In genomic region chr6:167151648-167152047, GRCh38 we compare ENCODE assay signal across 27 cellular contexts. TPM values are rescaled to one million over a fixed set of nuclear protein-coding genes. Genes with fewer than 3 reads are reported as not detected.
DNase-seq lines count a peak whose midpoint lies in the region; ATAC-seq and TF ChIP-seq lines count a peak whose summit lies in the region.
"Had no signal": no experiment of that assay in that cellular context is flagged by ENCODE, and none has a peak within 500 bp of the region (broad histone marks: within the 10 kb centered on the region; RNA-seq: fewer than 3 reads in every experiment).

No MANE protein-coding gene starts in this region.

- H3K4me3 Mint-ChIP-seq in T-cell (no peak overlapping the region), naive B cell (peak overlapping the region in 5 of 8 donors; percentile 1 to 89 (median 29))
- H3K4me3 Mint-ChIP-seq: activated CD4-positive, alpha-beta T cell treated with anti-CD3 and anti-CD28 coated beads for 36 hours; activated naive CD4-positive, alpha-beta T cell treated with anti-CD3 and anti-CD28 coated beads for 36 hours had no signal

- DNase-seq in GM12865 (ENCODE audit: low read depth) (peak; percentile 52), T-cell (no peak), naive B cell (no peak), posterior vena cava (ENCODE audit: low spot score) (no peak), COLO829 (ENCODE audit: low spot score) (no peak), cerebellar nuclear complex (lab: John Stamatoyannopoulos, UW) (no peak)
- DNase-seq: activated naive CD4-positive, alpha-beta T cell treated with anti-CD3 and anti-CD28 coated beads for 36 hours; amygdala; Caco-2; cortex of kidney; left cardiac atrium; NCI-H1105; NCI-H2081 treated with DMSO at 0.1 percent for 48 hours; NCI-H524 treated with DMSO at 0.1 percent for 48 hours; ovary; right cardiac atrium; stimulated activated CD4-positive, alpha-beta T cell treated with anti-CD3 and anti-CD28 coated beads, Interleukin-12 subunit alpha, Interleukin-12 subunit beta, amount 100 ng/mL, for 4 hours; stimulated activated CD4-positive, alpha-beta T cell treated with anti-CD3 and anti-CD28 coated beads, Interleukin-4, amount 100 ng/mL, for 4 hours; stomach; SW 1271 had no signal

- TF ChIP-seq CTCF in GM12865 (IDR thresholded peaks at IDR 0.05; ENCODE audit: insufficient read depth, low read depth, low read length, missing control alignments), result no peak

- H3K27me3 Mint-ChIP-seq in T-cell (peaks cover 2 to 6% of the 10 kb centered on the region in 2 donors), naive B cell (no peaks in the 10 kb centered on the region)

- POLR2A ChIA-PET in T-cell (lab: Charles Lee), result no interaction called here

- no peak overlapping the region for H3K4me3 ChIP-seq in GM12865 (ENCODE audit: low read depth, low read length)
- H3K4me3 ChIP-seq: ovary, stomach, tibial nerve had no signal

- H3K9me3 Mint-ChIP-seq in T-cell (no peaks in the 10 kb centered on the region), naive B cell (no peaks in the 10 kb centered on the region)
- H3K9me3 Mint-ChIP-seq: activated naive CD4-positive, alpha-beta T cell treated with anti-CD3 and anti-CD28 coated beads for 36 hours had no signal

- ATAC-seq in GM21723 (IDR thresholded peaks at IDR 0.05; ENCODE audit: unreplicated experiment) (peak; percentile 16), T-cell (replicated peaks in 1 of 4) (no peak), naive B cell (ENCODE audit: low read depth in 2 of 2) (peak; percentile 21 to 24)
- ATAC-seq: left cardiac atrium, right cardiac atrium, Right ventricle myocardium inferior had no signal

- H3K36me3 Mint-ChIP-seq in T-cell, result no peaks in the 10 kb centered on the region
- H3K36me3 Mint-ChIP-seq in naive B cell, result no peaks in the 10 kb centered on the region

- intact Hi-C loops in posterior vena cava (cut with DNase I), result no loop called here

- CTCF ChIA-PET in T-cell (lab: Charles Lee), result no interaction called here

- H3K4me1 Mint-ChIP-seq in T-cell (peaks cover 0 to 27% (median 12%) of the 10 kb centered on the region in 3 donors), naive B cell (peaks cover 15 to 45% (median 17%) of the 10 kb centered on the region in 3 donors)

- peak overlapping the region; percentile 41 to 71 for H3K27ac Mint-ChIP-seq in T-cell
- H3K27ac Mint-ChIP-seq in naive B cell, result peak overlapping the region in 5 of 6 donors; percentile 8 to 92 (median 76)
- H3K27ac Mint-ChIP-seq: activated CD4-positive, alpha-beta T cell treated with anti-CD3 and anti-CD28 coated beads for 36 hours; activated naive CD4-positive, alpha-beta T cell treated with anti-CD3 and anti-CD28 coated beads for 36 hours had no signal

RNA-seq across cellular contexts. Expression of gene GPR31, which starts 6.1 kb away (rescaled TPM):
- total RNA-seq in T-cell (not detected), posterior vena cava (not detected)
- polyA plus RNA-seq in naive B cell (ENCODE audit: low read depth in 6 of 6), result not detected
- total RNA-seq: activated CD4-positive, alpha-beta T cell treated with anti-CD3 and anti-CD28 coated beads for 36 hours; activated CD8-positive, alpha-beta memory T cell treated with anti-CD3 and anti-CD28 coated beads for 36 hours; activated naive CD4-positive, alpha-beta T cell treated with anti-CD3 and anti-CD28 coated beads for 36 hours; bronchial epithelial cell; Caco-2; fibroblast of lung; left cardiac atrium; right cardiac atrium; Right ventricle myocardium inferior; tibial nerve had no signal
- polyA plus RNA-seq: fibroblast of lung, ovary, right cardiac atrium, stomach had no signal

RNA-seq across cellular contexts. Expression of gene CCR6, which starts 28.8 kb away (rescaled TPM):
- 10 to 100 TPM in 3 of 5 donors, 1 to 10 TPM in 2; 3.2 to 19.4 (median 15.0) TPM for total RNA-seq in T-cell
- 100 to 1,000 TPM in 5 of 6 donors, 10 to 100 TPM in 1; 97.4 to 205 (median 126) TPM for polyA plus RNA-seq in naive B cell (ENCODE audit: low read depth in 6 of 6)
- total RNA-seq in posterior vena cava, result not detected
- total RNA-seq: bronchial epithelial cell, Caco-2, fibroblast of lung, left cardiac atrium, ovary, right cardiac atrium, Right ventricle myocardium inferior, tibial nerve had no signal
- polyA plus RNA-seq: fibroblast of lung, right cardiac atrium had no signal

Comparison
In these comparisons a context has a peak if more than half of its experiments do, and no peak if none do; other contexts are left out.
1. ATAC-seq: peak in GM21723 (single experiment) and naive B cell (2 of 2); none in T-cell (0 of 4).
2. H3K4me3 Mint-ChIP-seq: peak in naive B cell (5 of 8); none in T-cell (0 of 3).